In genomic region chr7:1952781-1953180, GRCh38 we compare ENCODE assay signal across 15 cellular contexts.
DNase-seq lines count a peak whose midpoint lies in the region; ATAC-seq, FAIRE-seq and TF ChIP-seq lines count a peak whose summit lies in the region.
"Had no signal": no experiment of that assay in that cellular context is flagged by ENCODE, and none has a peak within 500 bp of the region (broad histone marks: within the 10 kb centered on the region; RNA-seq: fewer than 3 reads in every experiment).

No MANE protein-coding gene starts in this region.

- H3K27ac ChIP-seq in BLaER1 (no peak overlapping the region), K562 (ENCODE audit: extremely low read depth, low read depth, low read length) (no peak overlapping the region), psoas muscle (no peak overlapping the region), hepatocyte (no peak overlapping the region)

- in situ Hi-C loops in K562 (cut with MboI): no loop called here

- H3K36me3 ChIP-seq in BLaER1 (peaks cover 80% of the 10 kb centered on the region), K562 (ENCODE audit: control insufficient read depth, insufficient read depth, low read length) (peaks cover 9% of the 10 kb centered on the region; the same call in 1 of the 3 replicates), mucosa of descending colon (ENCODE audit: low read depth) (no peaks in the 10 kb centered on the region), psoas muscle (ENCODE audit: insufficient read depth in 1 of 2, low read depth in 1 of 2) (peaks cover 0 to 7% of the 10 kb centered on the region in 2 donors), hepatocyte (replicated peaks; ENCODE audit: insufficient read depth, low read depth) (no peaks in the 10 kb centered on the region)
- H3K36me3 ChIP-seq: HAP-1 had no signal

- TF ChIP-seq POLR2A in K562 (conservative IDR thresholded peaks at IDR 0.05): no peak

- H3K27me3 ChIP-seq in BLaER1 (no peaks in the 10 kb centered on the region), K562 (ENCODE audit: control insufficient read depth in 2 of 2, insufficient read depth in 2 of 2, low read length in 2 of 2) (no peaks in the 10 kb centered on the region), psoas muscle (ENCODE audit: insufficient read depth in 3 of 3, low read length in 2 of 3) (no peaks in the 10 kb centered on the region), hepatocyte (no peaks in the 10 kb centered on the region)

- H3K4me1 ChIP-seq in BLaER1 (peaks cover 50% of the 10 kb centered on the region), K562 (replicated peaks in 1 of 2; ENCODE audit: control insufficient read depth in 2 of 2, insufficient read depth in 2 of 2, low read length in 2 of 2) (peaks cover 18 to 92% of the 10 kb centered on the region in 2 experiments), mucosa of descending colon (ENCODE audit: low read depth) (peaks cover 3% of the 10 kb centered on the region), psoas muscle (peaks cover 14% of the 10 kb centered on the region), hepatocyte (ENCODE audit: insufficient read depth) (no peaks in the 10 kb centered on the region)
- H3K4me1 ChIP-seq: Caco-2, HAP-1 had no signal

- H2AFZ ChIP-seq in K562 (ENCODE audit: low read depth, low read length) (no peak overlapping the region), hepatocyte (no peak overlapping the region)

- CTCF ChIA-PET in K562 (lab: Yijun Ruan, JAX; ENCODE audit: low intra/inter-chr PET ratio): no interaction called here

- intact Hi-C loops in K562 (cut with micrococcal nuclease) (no loop called here), mucosa of descending colon (cut with DNase I, micrococcal nuclease) (no loop called here), psoas muscle (cut with DNase I) (no loop called here)

- no peak overlapping the region for H3K4me3 ChIP-seq in BLaER1
- no peak overlapping the region for H3K4me3 ChIP-seq in K562
- no peak overlapping the region for H3K4me3 ChIP-seq in mucosa of descending colon
- H3K4me3 ChIP-seq in psoas muscle: no peak overlapping the region
- H3K4me3 ChIP-seq in hepatocyte: no peak overlapping the region
- H3K4me3 ChIP-seq: HAP-1 had no signal

- DNase-seq in K562 (ENCODE audit: extremely low read depth in 1 of 4, low spot score in 3 of 4) (no peak), mucosa of descending colon (peak in 2 of 3 donors; percentile 15 to 36), psoas muscle (peak; percentile 10 to 23), hepatocyte (ENCODE audit: low spot score) (no peak), NCI-H2029 treated with DMSO at 0.1 percent for 48 hours (lab: John Stamatoyannopoulos, UW) (no peak), CD1c-positive myeloid dendritic cell (ENCODE audit: extremely low spot score) (no peak)
- DNase-seq: Caco-2; CD8-positive, alpha-beta memory T cell; DND-41; GDM1; GOT3 had no signal

- no peaks in the 10 kb centered on the region for H3K79me2 ChIP-seq in K562 (ENCODE audit: control insufficient read depth, insufficient read depth, low read length)
- no peaks in the 10 kb centered on the region for H3K79me2 ChIP-seq in hepatocyte

- no peaks in the 10 kb centered on the region for H3K9me2 ChIP-seq in hepatocyte (replicated peaks; ENCODE audit: insufficient read depth)

- no peak for TF ChIP-seq EP300 in K562 (IDR thresholded peaks at IDR 0.05; ENCODE audit: low read length)

- ATAC-seq in K562: no peak
- ATAC-seq in mucosa of descending colon: no peak
- ATAC-seq in psoas muscle: no peak

- 89% methylated on average over 13 of the region's 15 CpGs for WGBS in K562 (ENCODE audit: insufficient coverage, low coverage, missing lambda C conversion rate)
- 96 to 100% (median 96%) methylated on average over 9 to 15 of the region's 15 CpGs for WGBS in psoas muscle, 3 donors
- WGBS in hepatocyte (ENCODE audit: low lambda C conversion rate, missing lambda C conversion rate): 96% methylated on average over 14 of the region's 15 CpGs

- H3K9ac ChIP-seq in BLaER1: no peak overlapping the region
- H3K9ac ChIP-seq in K562 (ENCODE audit: insufficient read depth in 1 of 2, low read depth in 2 of 2, low read length in 2 of 2): peak overlapping the region in 1 of 2 experiments; percentile 68; a peak in 2 of 4 replicates

- H4K20me1 ChIP-seq in BLaER1 (peaks cover 70% of the 10 kb centered on the region), K562 (replicated peaks; ENCODE audit: control insufficient read depth, insufficient read depth, low read length) (no peaks in the 10 kb centered on the region), hepatocyte (ENCODE audit: insufficient read depth, poor library complexity, severe bottlenecking) (no peaks in the 10 kb centered on the region)

- H3K4me2 ChIP-seq in BLaER1: 0 out of 2 replicates have a peak overlapping the region, but pooled peaks have one; percentile 95
- H3K4me2 ChIP-seq in K562 (ENCODE audit: insufficient read depth, low read length): no peak overlapping the region
- no peak overlapping the region for H3K4me2 ChIP-seq in hepatocyte

- H3K9me1 ChIP-seq in K562 (ENCODE audit: control insufficient read depth, insufficient read depth, low read length): no peaks in the 10 kb centered on the region

- TF ChIP-seq CTCF in K562 (IDR thresholded peaks at IDR 0.05 in 2 of 3, conservative IDR thresholded peaks at IDR 0.05 in 1 of 3; ENCODE audit: insufficient read depth in 2 of 3, low read depth in 1 of 3, low read length in 3 of 3) (no peak), mucosa of descending colon (IDR thresholded peaks at IDR 0.05) (no peak), psoas muscle (IDR thresholded peaks at IDR 0.05) (no peak), hepatocyte (IDR thresholded peaks at IDR 0.05; ENCODE audit: poor library complexity) (no peak)

- POLR2A ChIA-PET in K562 (lab: Yijun Ruan, JAX): no interaction called here

- TF ChIP-seq RAD21 in K562 (CRISPR knock-in tag; conservative IDR thresholded peaks at IDR 0.05 in 1 of 2, IDR thresholded peaks at IDR 0.05 in 1 of 2): no peak

- FAIRE-seq in K562 (lab: Jason Lieb, UNC): no peak
- FAIRE-seq: A204.1, GM19239 had no signal

- BruUV-seq in K562 (replicated peaks; lab: Mats Ljungman, UMichigan): no TSS peak

- H3K9me3 ChIP-seq in BLaER1: no peaks in the 10 kb centered on the region
- H3K9me3 ChIP-seq in K562 (replicated peaks; ENCODE audit: control insufficient read depth, insufficient read depth, low read depth, low read length): no peaks in the 10 kb centered on the region
- H3K9me3 ChIP-seq in mucosa of descending colon: no peaks in the 10 kb centered on the region
- no peaks in the 10 kb centered on the region for H3K9me3 ChIP-seq in psoas muscle
- H3K9me3 ChIP-seq in hepatocyte (ENCODE audit: low read depth): no peaks in the 10 kb centered on the region
- H3K9me3 ChIP-seq: Caco-2, HAP-1 had no signal

TF ChIP-seq in K562, 482 proteins besides CTCF, POLR2A, EP300 and RAD21:
- TF ChIP-seq POLR2G (IDR thresholded peaks at IDR 0.05; ENCODE audit: low read depth, low read length) (0 out of 2 replicates have a peak, but pooled peaks have one; percentile 6), E2F6 (IDR thresholded peaks at IDR 0.05; ENCODE audit: borderline replicate concordance in 1 of 2, extremely low read depth in 1 of 2, insufficient read depth in 1 of 2, insufficient read length in 1 of 2, low read depth in 1 of 2, low read length in 1 of 2, poor library complexity in 1 of 2, severe bottlenecking in 1 of 2) (no peak), SRSF3 (IDR thresholded peaks at IDR 0.05; ENCODE audit: insufficient read depth, low read length) (no peak), DDX20 (tag; IDR thresholded peaks at IDR 0.05; ENCODE audit: low read depth) (no peak), HDAC8 (tag; IDR thresholded peaks at IDR 0.05) (no peak), CHD4 (IDR thresholded peaks at IDR 0.05; ENCODE audit: insufficient read depth, insufficient replicate concordance, low read depth, low read length, poor library complexity, severe bottlenecking) (no peak), SAP30 (IDR thresholded peaks at IDR 0.05; ENCODE audit: borderline replicate concordance, insufficient read depth, low read depth, low read length, poor library complexity, severe bottlenecking) (no peak)
- TF ChIP-seq, protein P1, sequence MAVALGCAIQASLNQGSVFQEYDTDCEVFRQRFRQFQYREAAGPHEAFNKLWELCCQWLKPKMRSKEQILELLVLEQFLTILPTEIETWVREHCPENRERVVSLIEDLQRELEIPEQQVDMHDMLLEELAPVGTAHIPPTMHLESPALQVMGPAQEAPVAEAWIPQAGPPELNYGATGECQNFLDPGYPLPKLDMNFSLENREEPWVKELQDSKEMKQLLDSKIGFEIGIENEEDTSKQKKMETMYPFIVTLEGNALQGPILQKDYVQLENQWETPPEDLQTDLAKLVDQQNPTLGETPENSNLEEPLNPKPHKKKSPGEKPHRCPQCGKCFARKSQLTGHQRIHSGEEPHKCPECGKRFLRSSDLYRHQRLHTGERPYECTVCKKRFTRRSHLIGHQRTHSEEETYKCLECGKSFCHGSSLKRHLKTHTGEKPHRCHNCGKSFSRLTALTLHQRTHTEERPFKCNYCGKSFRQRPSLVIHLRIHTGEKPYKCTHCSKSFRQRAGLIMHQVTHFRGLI (CRISPR knock-in tag; IDR thresholded peaks at IDR 0.05): no peak

Comparison
In these comparisons a context has a peak if more than half of its experiments do, and no peak if none do; other contexts are left out.
1. DNase-seq: peak in mucosa of descending colon (2 of 3) and psoas muscle (2 of 2); none in K562 (0 of 4), hepatocyte (single experiment), NCI-H2029 treated with DMSO at 0.1 percent for 48 hours (single experiment) and CD1c-positive myeloid dendritic cell (single experiment).